ENCODE assay signal across 8 cellular contexts in the genomic region with DNA sequence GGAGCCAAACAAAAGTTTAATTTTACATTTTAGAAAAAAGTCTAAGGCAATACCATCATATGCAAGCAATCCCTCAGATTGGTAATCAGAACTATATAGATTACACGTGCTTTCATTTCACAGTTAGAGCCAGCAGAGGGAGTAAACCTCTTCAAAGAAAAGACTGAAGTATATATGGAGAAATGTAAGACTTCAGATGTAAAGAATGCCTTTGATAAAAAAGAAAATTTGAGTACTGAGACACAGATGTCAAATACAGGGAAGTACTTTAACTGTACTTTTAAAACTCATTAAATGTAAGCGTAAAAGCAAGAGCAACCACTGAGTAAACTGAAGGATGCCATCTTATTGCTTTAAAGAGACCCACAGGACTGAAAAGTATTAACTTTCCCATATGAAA.
DNase-seq lines count a peak whose midpoint lies in the region; ATAC-seq and TF ChIP-seq lines count a peak whose summit lies in the region.

No MANE protein-coding gene starts in this region.

- H3K36me3 Mint-ChIP-seq in activated T-cell treated with anti-CD3 and anti-CD28 coated beads, Interleukin-2, amount 50 U/mL, for 24 hours (ENCODE audit: low read depth), result peaks cover 93% of the 10 kb centered on the region
- H3K36me3 Mint-ChIP-seq in endodermal cell (ENCODE audit: low read depth), result peaks cover 6% of the 10 kb centered on the region

- H3K9ac ChIP-seq in endodermal cell (ENCODE audit: extremely low read depth, low read length, poor library complexity, severe bottlenecking), result no peak overlapping the region
- no peak overlapping the region for H3K9ac ChIP-seq in neural cell (ENCODE audit: low read length)

- peaks cover 76% of the 10 kb centered on the region for H3K4me1 Mint-ChIP-seq in activated T-cell treated with anti-CD3 and anti-CD28 coated beads, Interleukin-2, amount 50 U/mL, for 24 hours (ENCODE audit: low read depth)
- H3K4me1 Mint-ChIP-seq in endodermal cell, result peaks cover 14% of the 10 kb centered on the region

- H3K4me3 Mint-ChIP-seq in activated T-cell treated with anti-CD3 and anti-CD28 coated beads, Interleukin-2, amount 50 U/mL, for 24 hours, result no peak overlapping the region
- no peak overlapping the region for H3K4me3 Mint-ChIP-seq in endodermal cell

- H3F3A ChIP-seq in neural cell (ENCODE audit: insufficient read depth, low read length, poor library complexity, severe bottlenecking), result no peaks in the 10 kb centered on the region

- 39 to 51% methylated on average over 2 of the region's 2 CpGs for WGBS in endodermal cell (ENCODE audit: insufficient coverage in 1 of 2, insufficient read length in 1 of 2), 2 experiments

- TF ChIP-seq CTCF in endodermal cell (conservative IDR thresholded peaks at IDR 0.05) (peak; percentile 86), neural cell (IDR thresholded peaks at IDR 0.05; ENCODE audit: poor library complexity, severe bottlenecking) (peak; percentile 75)

- H3K27ac ChIP-seq in KOPT-K1 (ENCODE audit: low read depth, low read length, poor library complexity, severe bottlenecking) (peak overlapping the region; percentile 97), SJCRH30 (no peak overlapping the region), endodermal cell (ENCODE audit: low read depth, low read length) (no peak overlapping the region), neural cell (ENCODE audit: low read length) (no peak overlapping the region)
- no peak overlapping the region for H3K27ac ChIP-seq in effector memory CD4-positive, alpha-beta T cell (ENCODE audit: insufficient read depth, low read length, poor library complexity, severe bottlenecking)

- H3K9me3 ChIP-seq in KOPT-K1 (ENCODE audit: insufficient read depth, low read length, poor library complexity, severe bottlenecking), result peaks cover 32% of the 10 kb centered on the region
- H3K9me3 ChIP-seq in SJCRH30 (replicated peaks), result peaks cover 7% of the 10 kb centered on the region; the same call in 1 of the 2 replicates
- peaks cover 5% of the 10 kb centered on the region for H3K9me3 ChIP-seq in endodermal cell (ENCODE audit: control insufficient read depth, low read length)
- H3K9me3 ChIP-seq in neural cell (ENCODE audit: low read length), result no peaks in the 10 kb centered on the region
- no peaks in the 10 kb centered on the region for H3K9me3 ChIP-seq in effector memory CD4-positive, alpha-beta T cell (ENCODE audit: control insufficient read depth, low read length)

- H2AFZ ChIP-seq in neural cell (ENCODE audit: low read depth, low read length), result no peak overlapping the region

- no peaks in the 10 kb centered on the region for H3K27me3 ChIP-seq in SJCRH30
- H3K27me3 ChIP-seq in endodermal cell (ENCODE audit: control insufficient read depth, insufficient read depth, low read length, poor library complexity, severe bottlenecking), result no peaks in the 10 kb centered on the region
- H3K27me3 ChIP-seq in neural cell (ENCODE audit: insufficient read depth, low read depth, low read length), result no peaks in the 10 kb centered on the region
- H3K27me3 ChIP-seq in effector memory CD4-positive, alpha-beta T cell (replicated peaks; ENCODE audit: control insufficient read depth, insufficient read depth, low read length, poor library complexity, severe bottlenecking), result no peaks in the 10 kb centered on the region

- peaks cover 21% of the 10 kb centered on the region for H3K4me1 ChIP-seq in SJCRH30
- H3K4me1 ChIP-seq in endodermal cell (ENCODE audit: control insufficient read depth, insufficient read depth, low read length), result peaks cover 8% of the 10 kb centered on the region
- no peaks in the 10 kb centered on the region for H3K4me1 ChIP-seq in effector memory CD4-positive, alpha-beta T cell (ENCODE audit: control insufficient read depth, insufficient read depth, low read length, poor library complexity, severe bottlenecking)

- no peaks in the 10 kb centered on the region for H3K27me3 Mint-ChIP-seq in activated T-cell treated with anti-CD3 and anti-CD28 coated beads, Interleukin-2, amount 50 U/mL, for 24 hours
- no peaks in the 10 kb centered on the region for H3K27me3 Mint-ChIP-seq in endodermal cell (ENCODE audit: insufficient read depth)

- H3K27ac Mint-ChIP-seq in activated T-cell treated with anti-CD3 and anti-CD28 coated beads, Interleukin-2, amount 50 U/mL, for 24 hours, result peak overlapping the region; percentile 85
- no peak overlapping the region for H3K27ac Mint-ChIP-seq in endodermal cell

- no peak for DNase-seq in activated T-cell treated with anti-CD3 and anti-CD28 coated beads, Interleukin-2, amount 50 U/mL, for 24 hours
- no peak for DNase-seq in activated T-cell treated with anti-CD3 and anti-CD28 coated beads, Interleukin-2, amount 50 U/mL, for 1 hour
- peak; percentile 29 to 69 for DNase-seq in SJCRH30
- DNase-seq in endodermal cell, result no peak
- DNase-seq in effector memory CD4-positive, alpha-beta T cell, result no peak

- H3K79me2 ChIP-seq in neural cell (replicated peaks; ENCODE audit: insufficient read depth, low read length), result no peaks in the 10 kb centered on the region

- H3K4me3 ChIP-seq in SJCRH30 (no peak overlapping the region), endodermal cell (ENCODE audit: low read length) (no peak overlapping the region), neural cell (ENCODE audit: low read length) (no peak overlapping the region)
- no peak overlapping the region for H3K4me3 ChIP-seq in effector memory CD4-positive, alpha-beta T cell (ENCODE audit: insufficient read depth, low read depth, low read length, poor library complexity, severe bottlenecking)

- no peaks in the 10 kb centered on the region for H3K9me2 ChIP-seq in neural cell (ENCODE audit: insufficient read depth, low read length)

- peaks cover 6% of the 10 kb centered on the region for H3K9me3 Mint-ChIP-seq in activated T-cell treated with anti-CD3 and anti-CD28 coated beads, Interleukin-2, amount 50 U/mL, for 24 hours
- peaks cover 2% of the 10 kb centered on the region for H3K9me3 Mint-ChIP-seq in endodermal cell

- H3K4me2 ChIP-seq in neural cell (ENCODE audit: low read length), result no peak overlapping the region

- H4K20me1 ChIP-seq in neural cell (ENCODE audit: insufficient read depth), result no peaks in the 10 kb centered on the region

- H3K36me3 ChIP-seq in KOPT-K1 (ENCODE audit: insufficient read depth, low read length) (peaks cover 96% of the 10 kb centered on the region), SJCRH30 (peaks cover 62% of the 10 kb centered on the region), endodermal cell (ENCODE audit: control insufficient read depth, insufficient read depth, low read length) (peaks cover 16% of the 10 kb centered on the region), neural cell (ENCODE audit: insufficient read depth, low read length) (no peaks in the 10 kb centered on the region)
- H3K36me3 ChIP-seq in effector memory CD4-positive, alpha-beta T cell (ENCODE audit: control insufficient read depth, insufficient read depth, low read length), result no peaks in the 10 kb centered on the region

- ATAC-seq in GM21576 (IDR thresholded peaks at IDR 0.05; ENCODE audit: unreplicated experiment), result peak; percentile 81

- TF ChIP-seq EP300 in neural cell (conservative IDR thresholded peaks at IDR 0.05; ENCODE audit: poor library complexity, severe bottlenecking), result no peak

- peak; percentile 72 for TF ChIP-seq RAD21 in neural cell (conservative IDR thresholded peaks at IDR 0.05)

TF ChIP-seq in neural cell, 6 proteins besides CTCF, POLR2A, EP300 and RAD21:
- peak; percentile 79 for TF ChIP-seq SMC3 (conservative IDR thresholded peaks at IDR 0.05; ENCODE audit: poor library complexity)
- no peak for TF ChIP-seq MXI1 (conservative IDR thresholded peaks at IDR 0.05; ENCODE audit: poor library complexity, severe bottlenecking)
TF ChIP-seq in neural cell: peak in this region for 1.

Comparison
In these comparisons a context has a peak if more than half of its experiments do, and no peak if none do; other contexts are left out.
1. DNase-seq: peak in SJCRH30 (2 of 2); none in activated T-cell treated with anti-CD3 and anti-CD28 coated beads, Interleukin-2, amount 50 U/mL, for 24 hours (single experiment), activated T-cell treated with anti-CD3 and anti-CD28 coated beads, Interleukin-2, amount 50 U/mL, for 1 hour (single experiment), endodermal cell (single experiment) and effector memory CD4-positive, alpha-beta T cell (0 of 3).